ENCODE assay signal across 25 cellular contexts in the genomic region with DNA sequence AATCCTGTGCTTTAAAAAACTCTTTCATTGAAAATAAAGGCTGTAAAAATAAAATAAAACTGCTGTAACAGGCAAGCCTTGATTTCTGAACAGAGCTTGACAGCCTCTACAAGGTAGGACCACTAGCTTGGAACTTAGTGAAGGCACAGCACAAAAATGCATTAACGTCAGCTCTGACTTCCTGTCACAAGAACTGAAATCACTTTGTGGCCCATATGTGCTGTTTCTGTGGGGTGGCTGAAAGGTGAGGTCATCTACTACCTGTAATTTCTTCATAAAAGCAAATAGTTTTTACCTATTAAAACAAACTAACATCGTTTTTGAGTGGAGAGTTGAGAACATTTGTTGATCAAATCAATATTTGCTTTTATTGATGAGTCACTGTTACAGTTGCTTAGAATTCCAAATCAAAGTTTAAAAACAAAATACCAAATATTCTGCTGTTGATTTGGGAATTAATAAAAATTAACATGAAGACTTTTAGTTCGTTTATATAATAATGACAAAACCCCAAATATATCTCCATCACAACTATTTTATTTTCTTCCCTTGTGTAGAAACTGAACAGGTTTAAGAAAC.
DNase-seq lines count a peak whose midpoint lies in the region; ATAC-seq, FAIRE-seq and TF ChIP-seq lines count a peak whose summit lies in the region.
"Had no signal": no experiment of that assay in that cellular context is flagged by ENCODE, and none has a peak within 500 bp of the region (broad histone marks: within the 10 kb centered on the region; RNA-seq: fewer than 3 reads in every experiment).

No MANE protein-coding gene starts in this region.

- no peaks in the 10 kb centered on the region for H3K27me3 ChIP-seq in breast epithelium
- no peaks in the 10 kb centered on the region for H3K27me3 ChIP-seq in ascending aorta
- no peaks in the 10 kb centered on the region for H3K27me3 ChIP-seq in neural progenitor cell
- H3K27me3 ChIP-seq in upper lobe of right lung, result no peaks in the 10 kb centered on the region

- no peak overlapping the region for H2AFZ ChIP-seq in neural progenitor cell (replicated peaks)

- H3K27me3 Mint-ChIP-seq in MCF 10A (ENCODE audit: insufficient read depth, unreplicated experiment) (no peaks in the 10 kb centered on the region), neural progenitor cell (ENCODE audit: insufficient read depth, low read depth) (peaks cover 9% of the 10 kb centered on the region)

- H3K4me1 ChIP-seq in breast epithelium, result no peaks in the 10 kb centered on the region
- H3K4me1 ChIP-seq in ascending aorta, result peaks cover 3 to 47% of the 10 kb centered on the region in 2 donors
- peaks cover 34% of the 10 kb centered on the region for H3K4me1 ChIP-seq in neural progenitor cell
- H3K4me1 ChIP-seq in upper lobe of right lung, result peaks cover 10% of the 10 kb centered on the region

- H3K4me2 ChIP-seq in neural progenitor cell, result no peak overlapping the region
- H3K4me2 ChIP-seq: BLaER1 treated with 17β-estradiol and CSF1 and Interleukin-3, amounts not matched to agents 10 nM and 100 nM had no signal

- CTCF ChIA-PET in MCF 10A (lab: Yijun Ruan, JAX), result interaction anchor here (0.6 to 1.6 kb wide), 2 partner anchors 26 to 1913 kb away, joined by 4 to 5 read pairs; no protein-coding TSS in a partner anchor

- TF ChIP-seq CTCF in breast epithelium (IDR thresholded peaks at IDR 0.05), result no peak
- TF ChIP-seq CTCF in MCF 10A (IDR thresholded peaks at IDR 0.05; ENCODE audit: unreplicated experiment), result no peak
- TF ChIP-seq CTCF in ascending aorta (IDR thresholded peaks at IDR 0.05), result no peak
- TF ChIP-seq CTCF in neural progenitor cell (IDR thresholded peaks at IDR 0.05), result no peak
- no peak for TF ChIP-seq CTCF in upper lobe of right lung (IDR thresholded peaks at IDR 0.05)
- TF ChIP-seq CTCF in GM13976 (IDR thresholded peaks at IDR 0.05; ENCODE audit: borderline replicate concordance, control extremely low read depth, extremely low read depth, insufficient read depth, missing control alignments), result no peak

- no peaks in the 10 kb centered on the region for H3K9me3 Mint-ChIP-seq in MCF 10A (ENCODE audit: unreplicated experiment)
- H3K9me3 Mint-ChIP-seq in neural progenitor cell, result peaks cover 7% of the 10 kb centered on the region
- H3K9me3 Mint-ChIP-seq: endodermal cell had no signal

- intact Hi-C loops in breast epithelium (cut with DNase I; ENCODE audit: low total_unique reads) (no loop called here), MCF 10A (cut with micrococcal nuclease) (no loop called here), ascending aorta (cut with DNase I) (loop anchor here (5.0 to 10.0 kb wide), 8 partner anchors 147 to 609 kb away; no protein-coding TSS in a partner anchor), upper lobe of right lung (cut with DNase I) (no loop called here)

- H3K4me3 Mint-ChIP-seq in MCF 10A (ENCODE audit: unreplicated experiment) (no peak overlapping the region), neural progenitor cell (no peak overlapping the region)
- H3K4me3 Mint-ChIP-seq: endodermal cell, neural crest cell had no signal

- H3K4me1 Mint-ChIP-seq in MCF 10A (ENCODE audit: insufficient read depth, unreplicated experiment) (no peaks in the 10 kb centered on the region), neural progenitor cell (peaks cover 3% of the 10 kb centered on the region)

- TF ChIP-seq POLR2A in breast epithelium (IDR thresholded peaks at IDR 0.05), result no peak

- no peak overlapping the region for H3K9ac ChIP-seq in neural progenitor cell
- H3K9ac ChIP-seq: BLaER1 treated with 17β-estradiol and CSF1 and Interleukin-3, amounts not matched to agents 10 nM and 100 nM had no signal

- H4K20me1 ChIP-seq in neural progenitor cell (ENCODE audit: low read depth), result no peaks in the 10 kb centered on the region
- H4K20me1 ChIP-seq: BLaER1 treated with 17β-estradiol and CSF1 and Interleukin-3, amounts not matched to agents 10 nM and 100 nM had no signal

- no peak for FAIRE-seq in urothelium cell line (lab: Jason Lieb, UNC)
- FAIRE-seq: A204.1, G401.6, kidney, RCC 7860 had no signal

- H3K27ac Mint-ChIP-seq in MCF 10A (ENCODE audit: low read depth, unreplicated experiment) (no peak overlapping the region), neural progenitor cell (no peak overlapping the region)
- H3K27ac Mint-ChIP-seq: endodermal cell had no signal

- no TSS peak for BruUV-seq in MCF 10A (replicated peaks; lab: Mats Ljungman, UMichigan)

- H3K36me3 ChIP-seq in breast epithelium (no peaks in the 10 kb centered on the region), ascending aorta (no peaks in the 10 kb centered on the region), neural progenitor cell (no peaks in the 10 kb centered on the region), upper lobe of right lung (no peaks in the 10 kb centered on the region)
- H3K36me3 ChIP-seq: BLaER1 treated with 17β-estradiol and CSF1 and Interleukin-3, amounts not matched to agents 10 nM and 100 nM had no signal

- no peaks in the 10 kb centered on the region for H3K36me3 Mint-ChIP-seq in MCF 10A (ENCODE audit: insufficient read depth, unreplicated experiment)
- peaks cover 2% of the 10 kb centered on the region for H3K36me3 Mint-ChIP-seq in neural progenitor cell

- no peak for DNase-seq in breast epithelium (ENCODE audit: low spot score in 2 of 2)
- no peak for DNase-seq in MCF 10A (ENCODE audit: unreplicated experiment)
- DNase-seq in ascending aorta (ENCODE audit: low spot score in 2 of 2), result no peak
- DNase-seq in neural progenitor cell (ENCODE audit: low spot score), result no peak
- no peak for DNase-seq in upper lobe of right lung
- no peak for DNase-seq in GM13976 (ENCODE audit: low spot score)
- no peak for DNase-seq in urothelium cell line (ENCODE audit: low spot score)
- DNase-seq: activated CD4-positive, CD25-positive, alpha-beta regulatory T cell treated with anti-CD3 and anti-CD28 coated beads, Interleukin-2, amount 50 U/mL, for 72 hours; activated effector memory CD4-positive, alpha-beta T cell treated with anti-CD3 and anti-CD28 coated beads, Interleukin-2, amount 50 U/mL, for 16 hours; amygdala; cerebellar nuclear complex; endodermal cell; hypothalamus; kidney; midbrain; NCI-H1092; NCI-H69; stimulated activated CD4-positive, alpha-beta T cell treated with anti-CD3 and anti-CD28 coated beads, Interleukin-1b, Interleukin-23, amount 100 ng/mL, for 48 hours; T1000 had no signal

- H3K4me3 ChIP-seq in breast epithelium (no peak overlapping the region), ascending aorta (no peak overlapping the region), neural progenitor cell (no peak overlapping the region), upper lobe of right lung (no peak overlapping the region)
- H3K4me3 ChIP-seq: BLaER1 treated with 17β-estradiol and CSF1 and Interleukin-3, amounts not matched to agents 10 nM and 100 nM had no signal

- POLR2A ChIA-PET in MCF 10A (lab: Yijun Ruan, JAX), result interaction anchor here (0.8 kb wide), 1 partner anchor 903 kb away, joined by 3 read pairs; no protein-coding TSS in a partner anchor

- H3K9me3 ChIP-seq in breast epithelium, result no peaks in the 10 kb centered on the region
- no peaks in the 10 kb centered on the region for H3K9me3 ChIP-seq in ascending aorta
- H3K9me3 ChIP-seq in neural progenitor cell (ENCODE audit: low read depth), result no peaks in the 10 kb centered on the region
- no peaks in the 10 kb centered on the region for H3K9me3 ChIP-seq in upper lobe of right lung
- H3K9me3 ChIP-seq: BLaER1 treated with 17β-estradiol and CSF1 and Interleukin-3, amounts not matched to agents 10 nM and 100 nM had no signal

- ATAC-seq in upper lobe of right lung (no peak), HG02798 (IDR thresholded peaks at IDR 0.05; ENCODE audit: poor library complexity, unreplicated experiment) (no peak)

- H3K79me2 ChIP-seq in neural progenitor cell (ENCODE audit: low read depth), result no peaks in the 10 kb centered on the region

- H3K27ac ChIP-seq in breast epithelium, result peak overlapping the region; percentile 52 to 75
- H3K27ac ChIP-seq in ascending aorta, result peak overlapping the region; percentile 82 to 90
- peak overlapping the region; percentile 21 for H3K27ac ChIP-seq in neural progenitor cell
- H3K27ac ChIP-seq in upper lobe of right lung, result peak overlapping the region; percentile 56
- H3K27ac ChIP-seq: BLaER1 treated with 17β-estradiol and CSF1 and Interleukin-3, amounts not matched to agents 10 nM and 100 nM had no signal

- H3F3A ChIP-seq in neural progenitor cell (ENCODE audit: low read depth), result peaks cover 10% of the 10 kb centered on the region

- in situ Hi-C loops in GM13976 (cut with MboI; ENCODE audit: low sequenced_read_pairs, unreplicated experiment), result loop anchor here (25.0 kb wide), 1 partner anchor 1072 kb away; the partner anchor contains the start of gene NR2F2

Comparison
In these comparisons a context has a peak if more than half of its experiments do, and no peak if none do; other contexts are left out.
1. H3K27ac ChIP-seq: peak in every context shown above with its lines; median percentile 86 in ascending aorta; 64 in breast epithelium; 56 in upper lobe of right lung; 21 in neural progenitor cell.